In genomic region chr5:81286059-81286617, GRCh38 we compare ENCODE assay signal across 15 cellular contexts. TPM values are rescaled to one million over a fixed set of nuclear protein-coding genes. Genes with fewer than 3 reads are reported as not detected.
"Had no signal": no experiment of that assay in that cellular context is flagged by ENCODE, and none has a peak within 500 bp of the region (broad histone marks: within the 10 kb centered on the region; RNA-seq: fewer than 3 reads in every experiment).

No MANE protein-coding gene starts in this region.

- H3K4me3 ChIP-seq: coronary artery, mucosa of descending colon, tibial nerve, uterus had no signal

- H3K27ac ChIP-seq: coronary artery, tibial nerve, uterus had no signal

- FAIRE-seq: endothelial cell of umbilical vein had no signal

- H3K9me3 ChIP-seq: mucosa of descending colon, tibial nerve, uterus had no signal

- DNase-seq: activated CD4-positive, alpha-beta T cell treated with anti-CD3 and anti-CD28 coated beads, Interleukin-2, amount 10 ng/mL, durations not matched to agents 24 days and 14 days; activated CD4-positive, CD25-positive, alpha-beta regulatory T cell; activated CD8-positive, alpha-beta memory T cell treated with anti-CD3 and anti-CD28 coated beads, Interleukin-2, amount 50 U/mL, for 4 hours; activated CD8-positive, alpha-beta T cell treated with anti-CD3 and anti-CD28 coated beads, Interleukin-2, amount 10 ng/mL, durations not matched to agents 7 days and 5 days; activated naive CD4-positive, alpha-beta T cell; activated naive CD8-positive, alpha-beta T cell treated with anti-CD3 and anti-CD28 coated beads, Interleukin-2, amount 10 ng/mL, durations not matched to agents 7 days and 5 days; foreskin melanocyte; left colon; mucosa of descending colon; naive thymus-derived CD4-positive, alpha-beta T cell; uterus had no signal

- ATAC-seq: activated CD8-positive, alpha-beta T cell treated with anti-CD3 and anti-CD28 coated beads, Interleukin-2, amount 10 ng/mL, durations not matched to agents 7 days and 5 days; left colon; mucosa of descending colon; naive thymus-derived CD4-positive, alpha-beta T cell; stimulated activated memory B cell treated with anti-CD40 and anti-IgM and Interleukin-4, amounts not matched to agents 10 μg/mL and 1 μg/mL and 100 μg/mL, for 72 hours had no signal

- H3K4me1 ChIP-seq: uterus had no signal

RNA-seq across cellular contexts. Expression of gene CKMT2, which starts 53.0 kb away (rescaled TPM):
- total RNA-seq: activated CD4-positive, alpha-beta T cell treated with anti-CD3 and anti-CD28 coated beads, Interleukin-2, amount 10 ng/mL, durations not matched to agents 24 days and 14 days; activated CD8-positive, alpha-beta T cell treated with anti-CD3 and anti-CD28 coated beads, Interleukin-2, amount 10 ng/mL, durations not matched to agents 7 days and 5 days; activated naive CD8-positive, alpha-beta T cell treated with anti-CD3 and anti-CD28 coated beads, Interleukin-2, amount 10 ng/mL, durations not matched to agents 7 days and 5 days; endothelial cell of umbilical vein; naive thymus-derived CD4-positive, alpha-beta T cell had no signal
- polyA plus RNA-seq: endothelial cell of umbilical vein; naive thymus-derived CD4-positive, alpha-beta T cell had no signal
